ENCODE assay signal across 8 cellular contexts in the genomic region with DNA sequence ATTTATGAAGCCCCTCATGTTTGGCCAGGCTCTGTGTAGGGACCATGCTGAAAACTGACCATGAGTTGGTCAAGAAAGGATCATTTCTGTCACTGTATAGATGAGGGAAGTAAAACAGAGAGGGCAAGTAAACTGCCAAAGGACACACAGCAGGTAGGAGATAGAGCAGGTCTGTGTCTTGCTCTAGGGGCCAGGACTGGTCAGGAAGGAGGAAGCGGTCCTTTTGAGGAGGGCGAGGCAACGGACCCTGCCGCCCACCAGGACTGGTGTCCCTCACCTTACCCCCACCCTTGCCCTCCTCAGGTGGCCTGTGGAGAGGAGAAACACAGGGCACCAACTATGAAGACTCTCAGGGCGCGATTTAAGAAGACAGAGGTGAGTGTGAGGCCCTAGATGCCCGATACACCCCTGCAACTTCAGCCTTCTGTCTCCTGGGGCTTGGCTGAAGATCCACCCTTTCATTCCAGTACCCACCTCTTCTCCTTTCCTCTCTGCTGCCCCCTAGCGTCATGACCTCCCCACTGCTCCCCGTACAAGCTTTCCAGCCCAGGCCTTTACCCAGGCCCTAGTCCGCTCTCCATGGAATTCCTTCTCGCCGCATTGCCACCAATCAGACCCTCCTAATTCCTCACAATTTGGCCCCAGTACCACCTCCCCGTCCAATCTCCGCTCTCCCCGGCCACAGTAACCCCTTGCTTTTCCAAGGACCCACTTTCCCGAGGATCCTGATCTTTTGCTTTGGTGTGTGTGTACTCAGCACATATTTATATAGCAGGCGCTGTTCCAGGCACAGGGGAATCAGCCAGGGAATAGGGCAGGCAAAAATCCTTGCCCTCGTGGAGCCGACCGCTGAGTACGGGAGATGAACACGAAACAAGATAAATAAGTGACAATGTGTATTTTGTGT. TPM values are rescaled to one million over a fixed set of nuclear protein-coding genes. Genes with fewer than 3 reads are reported as not detected.
DNase-seq lines count a peak whose midpoint lies in the region; ATAC-seq and TF ChIP-seq lines count a peak whose summit lies in the region.

No MANE protein-coding gene starts in this region.

- POLR2A ChIA-PET in activated CD8-positive, alpha-beta T cell treated with anti-CD3 and anti-CD28 coated beads for 36 hours (lab: Charles Lee) = no interaction called here

- in situ Hi-C loops in HAP-1 (cut with MboI; ENCODE audit: low sequenced_read_pairs) = no loop called here

- no peak overlapping the region for H3K4me3 ChIP-seq in HAP-1

- CTCF ChIA-PET in activated CD8-positive, alpha-beta T cell treated with anti-CD3 and anti-CD28 coated beads for 36 hours (lab: Charles Lee) = interaction anchor here (0.7 to 1.7 kb wide), 8 partner anchors 8 to 290 kb away, joined by 3 to 5 read pairs (median 4); no protein-coding TSS in a partner anchor

- no peaks in the 10 kb centered on the region for H3K27me3 Mint-ChIP-seq in activated CD8-positive, alpha-beta T cell treated with anti-CD3 and anti-CD28 coated beads for 36 hours
- H3K27me3 Mint-ChIP-seq in effector memory CD8-positive, alpha-beta T cell = peaks cover 0 to 6% of the 10 kb centered on the region in 2 donors

- DNase-seq in AG20443 (ENCODE audit: low spot score) (peak; percentile 90), HAP-1 (ENCODE audit: low spot score in 2 of 2) (peak; percentile 68 to 95), NCI-H82 treated with DMSO at 0.1 percent for 48 hours (lab: John Stamatoyannopoulos, UW; ENCODE audit: unreplicated experiment) (peak; percentile 44), mucosa of gallbladder (ENCODE audit: low spot score) (peak; percentile 71)
- peak; percentile 90 for DNase-seq in activated CD8-positive, alpha-beta T cell treated with anti-CD3 and anti-CD28 coated beads for 36 hours
- peak; percentile 72 to 80 (median 78) for DNase-seq in effector memory CD8-positive, alpha-beta T cell
- peak; percentile 44 to 67 for DNase-seq in stimulated activated CD8-positive, alpha-beta memory T cell treated with anti-CD3 and anti-CD28 coated beads, Interleukin-4, amount 100 ng/mL, for 4 hours (ENCODE audit: low read depth in 2 of 2, low spot score in 1 of 2)

- TF ChIP-seq CTCF in activated CD8-positive, alpha-beta T cell treated with anti-CD3 and anti-CD28 coated beads for 36 hours (IDR thresholded peaks at IDR 0.05) = peak; percentile 89

- peaks cover 7% of the 10 kb centered on the region for H3K4me1 Mint-ChIP-seq in activated CD8-positive, alpha-beta T cell treated with anti-CD3 and anti-CD28 coated beads for 36 hours (ENCODE audit: low read depth)
- H3K4me1 Mint-ChIP-seq in effector memory CD8-positive, alpha-beta T cell (ENCODE audit: low read depth in 2 of 2) = peaks cover 10 to 21% of the 10 kb centered on the region in 2 donors

- no peaks in the 10 kb centered on the region; the same call in 1 of the 2 replicates for H3K4me1 ChIP-seq in HAP-1

- H3K36me3 ChIP-seq in HAP-1 (replicated peaks) = no peaks in the 10 kb centered on the region

- ATAC-seq in activated CD8-positive, alpha-beta T cell treated with anti-CD3 and anti-CD28 coated beads for 36 hours = peak; percentile 74
- peak; percentile 51 for ATAC-seq in effector memory CD8-positive, alpha-beta T cell (replicated peaks)
- ATAC-seq in GM18870 (IDR thresholded peaks at IDR 0.05; ENCODE audit: unreplicated experiment) = no peak

- H3K27me3 ChIP-seq in HAP-1 (ENCODE audit: low read depth) = no peaks in the 10 kb centered on the region

- H3K36me3 Mint-ChIP-seq in activated CD8-positive, alpha-beta T cell treated with anti-CD3 and anti-CD28 coated beads for 36 hours (ENCODE audit: low read depth) = no peaks in the 10 kb centered on the region
- H3K36me3 Mint-ChIP-seq in effector memory CD8-positive, alpha-beta T cell (ENCODE audit: insufficient read depth) = peaks cover 16% of the 10 kb centered on the region

- H3K9me3 Mint-ChIP-seq in activated CD8-positive, alpha-beta T cell treated with anti-CD3 and anti-CD28 coated beads for 36 hours = no peaks in the 10 kb centered on the region
- no peaks in the 10 kb centered on the region for H3K9me3 Mint-ChIP-seq in effector memory CD8-positive, alpha-beta T cell

- no peaks in the 10 kb centered on the region for H3K9me3 ChIP-seq in HAP-1

- intact Hi-C loops in activated CD8-positive, alpha-beta T cell treated with anti-CD3 and anti-CD28 coated beads for 36 hours (cut with micrococcal nuclease) = no loop called here

- no peak overlapping the region for H3K27ac Mint-ChIP-seq in activated CD8-positive, alpha-beta T cell treated with anti-CD3 and anti-CD28 coated beads for 36 hours
- peak overlapping the region in 1 of 2 donors; percentile 39 for H3K27ac Mint-ChIP-seq in effector memory CD8-positive, alpha-beta T cell

- H3K4me3 Mint-ChIP-seq in activated CD8-positive, alpha-beta T cell treated with anti-CD3 and anti-CD28 coated beads for 36 hours = no peak overlapping the region
- H3K4me3 Mint-ChIP-seq in effector memory CD8-positive, alpha-beta T cell = no peak overlapping the region

RNA-seq across cellular contexts. Expression of a gene that starts 3.9 kb away (rescaled TPM):
- 1 to 10 TPM; 1.6 to 1.8 TPM for total RNA-seq in activated CD8-positive, alpha-beta T cell treated with anti-CD3 and anti-CD28 coated beads for 36 hours
- total RNA-seq in mucosa of gallbladder = 3.4 TPM

RNA-seq across cellular contexts. Expression of a gene that starts 4.0 kb away (rescaled TPM):
- total RNA-seq in activated CD8-positive, alpha-beta T cell treated with anti-CD3 and anti-CD28 coated beads for 36 hours = 10 to 100 TPM; 26.9 to 28.3 TPM
- 28.3 TPM for total RNA-seq in mucosa of gallbladder

RNA-seq across cellular contexts. Expression of a gene that starts 32.9 kb away (rescaled TPM):
- not detected for total RNA-seq in activated CD8-positive, alpha-beta T cell treated with anti-CD3 and anti-CD28 coated beads for 36 hours
- total RNA-seq in mucosa of gallbladder = 0.55 TPM

RNA-seq across cellular contexts. Expression of a gene that starts 43.0 kb away (rescaled TPM):
- total RNA-seq in activated CD8-positive, alpha-beta T cell treated with anti-CD3 and anti-CD28 coated beads for 36 hours = 1 to 10 TPM; 7.2 to 7.3 TPM
- 5.6 TPM for total RNA-seq in mucosa of gallbladder
